ENCODE assay signal across 9 cellular contexts in genomic region chr9:447230-448025, GRCh38.
DNase-seq lines count a peak whose midpoint lies in the region; ATAC-seq lines count a peak whose summit lies in the region.
"Had no signal": no experiment of that assay in that cellular context is flagged by ENCODE, and none has a peak within 500 bp of the region (broad histone marks: within the 10 kb centered on the region; RNA-seq: fewer than 3 reads in every experiment).

No MANE protein-coding gene starts in this region.

- no peaks in the 10 kb centered on the region for H3K9me3 ChIP-seq in adipocyte (ENCODE audit: control insufficient read depth, low read length)

- peak; percentile 45 for DNase-seq in T follicular helper cell (ENCODE audit: low read depth)
- DNase-seq in adipocyte (ENCODE audit: low read depth): peak; percentile 28
- peak; percentile 41 to 63 for DNase-seq in stimulated activated CD4-positive, alpha-beta T cell treated with anti-CD3 and anti-CD28 coated beads, Interleukin-2, amount 100 ng/mL, for 24 hours
- no peak for DNase-seq in GOT3 (lab: John Stamatoyannopoulos, UW)
- no peak for DNase-seq in NCI-H187 treated with DMSO at 0.1 percent for 48 hours (lab: John Stamatoyannopoulos, UW)
- DNase-seq in COLO668 (lab: John Stamatoyannopoulos, UW; ENCODE audit: unreplicated experiment): no peak
- DNase-seq: left cardiac atrium had no signal

- H3K27me3 ChIP-seq in adipocyte (replicated peaks; ENCODE audit: control insufficient read depth, insufficient read depth, low read length): no peaks in the 10 kb centered on the region

- no peaks in the 10 kb centered on the region for H3K36me3 ChIP-seq in adipocyte (ENCODE audit: control insufficient read depth, insufficient read depth, low read length, severe bottlenecking)

- H3K4me1 ChIP-seq in adipocyte (ENCODE audit: control insufficient read depth, insufficient read depth, low read length): peaks cover 24% of the 10 kb centered on the region

- no peak overlapping the region for H3K4me3 ChIP-seq in adipocyte (ENCODE audit: low read length)

- ATAC-seq in GM21723 (IDR thresholded peaks at IDR 0.05; ENCODE audit: unreplicated experiment): peak; percentile 70
- no peak for ATAC-seq in GM19455 (IDR thresholded peaks at IDR 0.05; ENCODE audit: unreplicated experiment)

- H3K9ac ChIP-seq in adipocyte (ENCODE audit: low read length): no peak overlapping the region

Comparison
In these comparisons a context has a peak if more than half of its experiments do, and no peak if none do; other contexts are left out.
1. DNase-seq: peak in T follicular helper cell (single experiment), adipocyte (single experiment) and stimulated activated CD4-positive, alpha-beta T cell treated with anti-CD3 and anti-CD28 coated beads, Interleukin-2, amount 100 ng/mL, for 24 hours (2 of 2); none in GOT3 (single experiment), NCI-H187 treated with DMSO at 0.1 percent for 48 hours (single experiment) and COLO668 (single experiment).